ENCODE assay signal across 19 cellular contexts in the genomic region with DNA sequence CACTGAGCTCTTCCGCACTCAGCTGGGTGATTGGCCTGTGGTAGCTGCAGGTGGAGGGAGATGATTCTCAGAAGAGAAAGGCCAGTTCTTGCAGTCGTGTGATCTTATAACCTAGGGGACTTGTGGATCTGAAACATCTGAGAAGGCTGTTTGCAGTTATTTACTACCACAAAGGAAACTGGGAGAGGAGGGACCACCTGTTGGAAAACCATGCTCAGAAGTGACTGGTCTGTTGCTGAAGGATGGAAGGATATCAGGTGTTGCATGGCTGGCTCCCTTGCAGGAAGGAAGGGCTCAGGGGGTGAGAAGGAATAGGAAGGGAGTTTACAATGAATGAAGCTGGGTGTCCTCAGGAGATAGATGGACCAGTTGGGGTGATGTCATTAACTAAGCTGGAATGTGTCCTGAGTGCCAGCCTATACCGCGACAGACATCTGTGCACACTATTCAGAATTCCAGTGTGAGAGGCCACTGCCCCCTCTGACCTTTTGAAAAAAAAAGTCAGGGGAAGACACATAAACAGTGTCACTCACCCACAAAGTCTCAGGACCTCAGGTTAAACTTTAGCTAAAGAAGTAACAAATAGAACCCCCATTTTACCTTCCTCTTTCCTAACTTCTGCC. TPM values are rescaled to one million over a fixed set of nuclear protein-coding genes. Genes with fewer than 3 reads are reported as not detected.
A peak's percentile ranks its signal among the peaks of the same experiment; 100 is the strongest.
DNase-seq lines count a peak whose midpoint lies in the region; ATAC-seq, FAIRE-seq and TF ChIP-seq lines count a peak whose summit lies in the region.
"Had no signal": no experiment of that assay in that cellular context is flagged by ENCODE, and none has a peak within 500 bp of the region (broad histone marks: within the 10 kb centered on the region; RNA-seq: fewer than 3 reads in every experiment).

No MANE protein-coding gene starts in this region.

- 68 to 84% (median 80%) methylated on average over 4 of the region's 4 CpGs for WGBS in stomach, 5 donors

- H3K9me3 ChIP-seq in stomach, result no peaks in the 10 kb centered on the region
- no peaks in the 10 kb centered on the region for H3K9me3 ChIP-seq in CD8-positive, alpha-beta memory T cell (ENCODE audit: low read length)
- H3K9me3 ChIP-seq: prostate gland had no signal

- CTCF ChIA-PET in CD8-positive, alpha-beta memory T cell (lab: Charles Lee), result no interaction called here

- peaks cover 32 to 87% (median 73%) of the 10 kb centered on the region in 4 donors for H3K4me1 ChIP-seq in stomach
- H3K4me1 ChIP-seq in CD8-positive, alpha-beta memory T cell (ENCODE audit: insufficient read depth, low read length), result no peaks in the 10 kb centered on the region
- H3K4me1 ChIP-seq: prostate gland had no signal

- no peak for ATAC-seq in GM21360 (IDR thresholded peaks at IDR 0.05; ENCODE audit: unreplicated experiment)

- POLR2A ChIA-PET in CD8-positive, alpha-beta memory T cell (lab: Charles Lee), result no interaction called here

- peak overlapping the region; percentile 48 to 80 (median 73) for H3K27ac ChIP-seq in stomach
- H3K27ac ChIP-seq in CD8-positive, alpha-beta memory T cell (ENCODE audit: low read depth, low read length), result no peak overlapping the region
- H3K27ac ChIP-seq: prostate gland had no signal

- DNase-seq in HuH-7.5 (ENCODE audit: low spot score), result peak; percentile 49
- no peak for DNase-seq in bronchial epithelial cell (ENCODE audit: low read depth)
- no peak for DNase-seq in mesothelial cell of epicardium (ENCODE audit: low spot score in 2 of 2, unreplicated experiment in 2 of 2)
- no peak for DNase-seq in stomach
- DNase-seq in NCI-H510A treated with DMSO at 0.1 percent for 48 hours (lab: John Stamatoyannopoulos, UW), result no peak
- DNase-seq in CD8-positive, alpha-beta memory T cell, result no peak
- no peak for DNase-seq in NOMO-1 treated with dmso at 0.1 percent for 144 hours (lab: John Stamatoyannopoulos, UW; ENCODE audit: unreplicated experiment)
- DNase-seq: activated CD4-positive, alpha-beta T cell treated with anti-CD3 and anti-CD28 coated beads, Interleukin-2, amount 10 ng/mL, durations not matched to agents 24 days and 14 days; activated effector memory CD4-positive, alpha-beta T cell treated with Interleukin-2 at 50 U/mL for 16 hours; islet precursor cell; NCI-H1417; NCI-H69; SHP77; stimulated activated CD4-positive, alpha-beta T cell treated with anti-CD3 and anti-CD28 coated beads, Interleukin-4, amount 100 ng/mL, for 1 hour; T-helper 1 cell had no signal

- no peak for TF ChIP-seq POLR2A in stomach (IDR thresholded peaks at IDR 0.05)

- H3K27me3 ChIP-seq in bronchial epithelial cell (ENCODE audit: control insufficient read depth, insufficient read depth, low read length) (no peaks in the 10 kb centered on the region), stomach (no peaks in the 10 kb centered on the region)
- no peaks in the 10 kb centered on the region for H3K27me3 ChIP-seq in CD8-positive, alpha-beta memory T cell (ENCODE audit: insufficient read depth, low read length, poor library complexity, severe bottlenecking)

- H3K4me3 ChIP-seq in bronchial epithelial cell (ENCODE audit: low read depth, low read length) (no peak overlapping the region), stomach (no peak overlapping the region)
- no peak overlapping the region for H3K4me3 ChIP-seq in CD8-positive, alpha-beta memory T cell (ENCODE audit: low read length)
- H3K4me3 ChIP-seq: prostate gland, smooth muscle cell had no signal

- no peaks in the 10 kb centered on the region for H3K9me3 Mint-ChIP-seq in mesothelial cell of epicardium
- no peaks in the 10 kb centered on the region for H3K9me3 Mint-ChIP-seq in CD8-positive, alpha-beta memory T cell
- H3K9me3 Mint-ChIP-seq: stimulated activated naive CD8-positive, alpha-beta T cell treated with anti-CD3 and anti-CD28 coated beads, Interleukin-15, Interleukin-2, amounts not matched to agents 100 ng/mL and 50 ng/mL, for 24 hours had no signal

- peak; percentile 13 for FAIRE-seq in bronchial epithelial cell (lab: Jason Lieb, UNC)

- intact Hi-C loops in stomach (cut with DNase I; ENCODE audit: low total_unique reads), result no loop called here

- no peak for TF ChIP-seq EP300 in stomach (IDR thresholded peaks at IDR 0.05)

- no peaks in the 10 kb centered on the region for H3K36me3 ChIP-seq in bronchial epithelial cell (ENCODE audit: control insufficient read depth, insufficient read depth, low read length)
- H3K36me3 ChIP-seq in stomach, result no peaks in the 10 kb centered on the region
- H3K36me3 ChIP-seq in CD8-positive, alpha-beta memory T cell (ENCODE audit: insufficient read depth, low read length), result no peaks in the 10 kb centered on the region
- H3K36me3 ChIP-seq: prostate gland had no signal

- peaks cover 15% of the 10 kb centered on the region for H3K4me1 Mint-ChIP-seq in mesothelial cell of epicardium
- no peaks in the 10 kb centered on the region for H3K4me1 Mint-ChIP-seq in CD8-positive, alpha-beta memory T cell

- no peak overlapping the region for H3K4me3 Mint-ChIP-seq in mesothelial cell of epicardium
- no peak overlapping the region for H3K4me3 Mint-ChIP-seq in CD8-positive, alpha-beta memory T cell
- H3K4me3 Mint-ChIP-seq: activated CD4-positive, alpha-beta T cell treated with anti-CD3 and anti-CD28 coated beads, Interleukin-2, amount 10 ng/mL, durations not matched to agents 24 days and 14 days; stimulated activated naive CD8-positive, alpha-beta T cell treated with anti-CD3 and anti-CD28 coated beads, Interleukin-15, Interleukin-2, amounts not matched to agents 100 ng/mL and 50 ng/mL, for 24 hours had no signal

- peaks cover 22% of the 10 kb centered on the region for H3K36me3 Mint-ChIP-seq in mesothelial cell of epicardium
- H3K36me3 Mint-ChIP-seq in CD8-positive, alpha-beta memory T cell, result peaks cover 0 to 1% (median 0%) of the 10 kb centered on the region in 3 donors

- H3K27me3 Mint-ChIP-seq in mesothelial cell of epicardium (ENCODE audit: low read depth), result no peaks in the 10 kb centered on the region
- H3K27me3 Mint-ChIP-seq in CD8-positive, alpha-beta memory T cell, result peaks cover 6 to 29% of the 10 kb centered on the region in 2 donors

- peak overlapping the region; percentile 71 for H3K27ac Mint-ChIP-seq in mesothelial cell of epicardium
- H3K27ac Mint-ChIP-seq in CD8-positive, alpha-beta memory T cell, result peak overlapping the region in 2 of 8 donors; percentile 14 to 44
- H3K27ac Mint-ChIP-seq: activated CD4-positive, alpha-beta T cell treated with anti-CD3 and anti-CD28 coated beads, Interleukin-2, amount 10 ng/mL, durations not matched to agents 24 days and 14 days; stimulated activated naive CD8-positive, alpha-beta T cell treated with anti-CD3 and anti-CD28 coated beads, Interleukin-15, Interleukin-2, amounts not matched to agents 100 ng/mL and 50 ng/mL, for 24 hours had no signal

- TF ChIP-seq CTCF in bronchial epithelial cell (IDR thresholded peaks at IDR 0.05; ENCODE audit: insufficient read depth, low read length, severe bottlenecking) (no peak), mesothelial cell of epicardium (IDR thresholded peaks at IDR 0.05; ENCODE audit: unreplicated experiment) (no peak), stomach (IDR thresholded peaks at IDR 0.05) (no peak)

RNA-seq across cellular contexts. Expression of gene IGFBP2, which starts 17.5 kb away (rescaled TPM):
- total RNA-seq in bronchial epithelial cell (41.1 and 329 TPM in 2 replicates), mesothelial cell of epicardium (376 to 409 TPM (median 381 TPM) in 3 replicates), stomach (100 to 1,000 TPM; 180 to 636 (median 529) TPM)
- polyA plus RNA-seq in stomach, result 100 to 1,000 TPM; 106 to 285 (median 238) TPM
- 1 to 10 TPM in 1 of 2 experiments, under 1 TPM in 1; 0.84 to 1.1 TPM for total RNA-seq in CD8-positive, alpha-beta memory T cell
- polyA plus RNA-seq in CD8-positive, alpha-beta memory T cell, result 1.2 TPM

RNA-seq across cellular contexts. Expression of gene IGFBP5, which starts 44.6 kb away (rescaled TPM):
- total RNA-seq in bronchial epithelial cell (0.51 and 9.2 TPM in 2 replicates), mesothelial cell of epicardium (415 to 456 TPM (median 447 TPM) in 3 replicates), stomach (100 to 1,000 TPM; 166 to 923 (median 548) TPM)
- polyA plus RNA-seq in stomach, result 100 to 1,000 TPM in 2 of 3 donors, 10 to 100 TPM in 1; 92.1 to 215 (median 128) TPM
- not detected for total RNA-seq in CD8-positive, alpha-beta memory T cell
- not detected for polyA plus RNA-seq in CD8-positive, alpha-beta memory T cell
- total RNA-seq: activated CD4-positive, alpha-beta T cell treated with anti-CD3 and anti-CD28 coated beads, Interleukin-2, amount 10 ng/mL, durations not matched to agents 24 days and 14 days had no signal

Comparison
In these comparisons a context has a peak if more than half of its experiments do, and no peak if none do; other contexts are left out.
1. RNA of gene IGFBP2, which starts 17.5 kb away (total RNA-seq): 180 to 636 TPM in stomach, 376 to 409 TPM in mesothelial cell of epicardium and 41.1 to 329 TPM in bronchial epithelial cell; 0.84 to 1.1 TPM in CD8-positive, alpha-beta memory T cell; every median in the first group is over 10 times any median in the second.
2. RNA of gene IGFBP5, which starts 44.6 kb away (total RNA-seq): 166 to 923 TPM in stomach and 415 to 456 TPM in mesothelial cell of epicardium; 0.51 to 9.2 TPM in bronchial epithelial cell and not detected in CD8-positive, alpha-beta memory T cell; every median in the first group is over 10 times any median in the second.